ENCODE assay signal across 1 cellular context in the genomic region with DNA sequence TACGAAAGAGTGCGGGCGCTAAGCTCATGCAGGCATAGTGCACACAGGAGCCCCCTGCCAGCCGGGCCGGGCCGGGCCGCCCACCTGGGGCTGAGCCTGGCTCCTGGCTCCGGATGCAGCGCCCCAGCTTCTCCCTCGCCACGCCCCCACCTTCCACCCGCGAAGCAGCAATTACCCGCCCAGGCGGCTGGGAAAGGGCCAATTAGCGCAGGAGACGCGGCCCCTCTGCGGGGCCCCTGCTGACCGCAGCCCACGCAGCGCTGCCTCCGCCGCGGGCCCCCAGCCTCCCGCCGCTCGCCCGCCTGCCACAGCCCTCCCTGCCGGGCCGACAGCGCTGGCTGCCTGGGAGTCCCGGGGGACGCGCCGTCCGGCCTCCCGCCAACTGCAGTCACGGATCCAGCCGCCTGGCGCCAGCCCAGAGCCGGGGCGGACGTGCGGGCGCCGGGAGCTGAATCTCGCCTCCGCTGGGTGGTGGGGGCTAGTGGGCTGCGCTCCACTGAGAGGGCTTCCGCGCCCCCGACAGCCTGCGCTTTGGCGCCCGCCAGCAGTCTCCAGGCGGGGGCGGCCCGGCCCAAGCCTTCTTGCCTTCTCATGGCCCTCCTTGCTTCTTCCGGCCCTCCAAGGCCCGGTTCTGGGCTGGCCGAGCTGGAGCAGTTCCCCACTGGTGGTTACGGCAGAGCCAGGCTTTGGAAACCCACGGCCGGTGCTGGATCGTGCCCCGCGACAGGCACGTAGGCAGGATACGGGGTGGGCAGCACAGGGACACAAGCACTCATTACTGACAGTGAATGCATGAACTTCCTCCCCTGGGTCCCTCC.
TF ChIP-seq lines count a peak whose summit lies in the region.

No MANE protein-coding gene starts in this region.

TF ChIP-seq in HepG2, 621 proteins besides CTCF, POLR2A, EP300 and RAD21 (continued from another document and continues in another):
- TF ChIP-seq, protein P1, sequence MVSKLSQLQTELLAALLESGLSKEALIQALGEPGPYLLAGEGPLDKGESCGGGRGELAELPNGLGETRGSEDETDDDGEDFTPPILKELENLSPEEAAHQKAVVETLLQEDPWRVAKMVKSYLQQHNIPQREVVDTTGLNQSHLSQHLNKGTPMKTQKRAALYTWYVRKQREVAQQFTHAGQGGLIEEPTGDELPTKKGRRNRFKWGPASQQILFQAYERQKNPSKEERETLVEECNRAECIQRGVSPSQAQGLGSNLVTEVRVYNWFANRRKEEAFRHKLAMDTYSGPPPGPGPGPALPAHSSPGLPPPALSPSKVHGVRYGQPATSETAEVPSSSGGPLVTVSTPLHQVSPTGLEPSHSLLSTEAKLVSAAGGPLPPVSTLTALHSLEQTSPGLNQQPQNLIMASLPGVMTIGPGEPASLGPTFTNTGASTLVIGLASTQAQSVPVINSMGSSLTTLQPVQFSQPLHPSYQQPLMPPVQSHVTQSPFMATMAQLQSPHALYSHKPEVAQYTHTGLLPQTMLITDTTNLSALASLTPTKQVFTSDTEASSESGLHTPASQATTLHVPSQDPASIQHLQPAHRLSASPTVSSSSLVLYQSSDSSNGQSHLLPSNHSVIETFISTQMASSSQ (IDR thresholded peaks at IDR 0.05; ENCODE audit: low read depth): no peak
- TF ChIP-seq, protein P1 (CRISPR knock-in tag; IDR thresholded peaks at IDR 0.05; ENCODE audit: borderline replicate concordance): 0 out of 2 replicates have a peak, but pooled peaks have one; percentile 34
- TF ChIP-seq ZNF414 (CRISPR knock-in tag; IDR thresholded peaks at IDR 0.05) (0 out of 2 replicates have a peak, but pooled peaks have one; percentile 36), ZNF770 (CRISPR knock-in tag; IDR thresholded peaks at IDR 0.05) (peak; percentile 35; the same call in 1 of the 2 replicates), ZNF556 (CRISPR knock-in tag; IDR thresholded peaks at IDR 0.05; ENCODE audit: borderline replicate concordance) (peak; percentile 94), KDM2A (CRISPR knock-in tag; IDR thresholded peaks at IDR 0.05; ENCODE audit: borderline replicate concordance, low read depth) (peak; percentile 32; the same call in 1 of the 2 replicates), NONO (IDR thresholded peaks at IDR 0.05) (no peak), NONO (CRISPR knock-in tag; conservative IDR thresholded peaks at IDR 0.05) (peak; percentile 65; the same call in 1 of the 2 replicates), ZNF484 (CRISPR knock-in tag; IDR thresholded peaks at IDR 0.05; ENCODE audit: borderline replicate concordance, low read depth) (no peak), HDAC1 (CRISPR knock-in tag; IDR thresholded peaks at IDR 0.05) (peak; percentile 20; the same call in 1 of the 2 replicates), NR2F2 (IDR thresholded peaks at IDR 0.05; ENCODE audit: borderline replicate concordance, low read depth) (no peak), MTF2 (CRISPR knock-in tag; IDR thresholded peaks at IDR 0.05; ENCODE audit: borderline replicate concordance) (no peak; the same call in none of the 2 replicates), GFI1 (CRISPR knock-in tag; IDR thresholded peaks at IDR 0.05; ENCODE audit: borderline replicate concordance) (peak; percentile 15; the same call in 1 of the 2 replicates), HNRNPLL (IDR thresholded peaks at IDR 0.05; ENCODE audit: low read depth, low read length, poor library complexity, severe bottlenecking) (peak; percentile 64), ZNF672 (CRISPR knock-in tag; IDR thresholded peaks at IDR 0.05) (peak; percentile 47; the same call in 1 of the 2 replicates), BATF2 (CRISPR knock-in tag; IDR thresholded peaks at IDR 0.05) (peak; percentile 74; the same call in 1 of the 2 replicates), ZNF800 (CRISPR knock-in tag; IDR thresholded peaks at IDR 0.05) (peak; percentile 77), TFDP1 (CRISPR knock-in tag; IDR thresholded peaks at IDR 0.05; ENCODE audit: borderline replicate concordance) (peak; percentile 54; the same call in 1 of the 2 replicates), HOXA5 (CRISPR knock-in tag; IDR thresholded peaks at IDR 0.05) (0 out of 2 replicates have a peak, but pooled peaks have one; percentile 35), JARID2 (CRISPR knock-in tag; IDR thresholded peaks at IDR 0.05; ENCODE audit: insufficient replicate concordance) (no peak), ZNF674 (CRISPR knock-in tag; IDR thresholded peaks at IDR 0.05; ENCODE audit: low read depth) (no peak), RBFOX2 (IDR thresholded peaks at IDR 0.05; ENCODE audit: low read depth, low read length) (0 out of 2 replicates have a peak, but pooled peaks have one; percentile 30), SKI (IDR thresholded peaks at IDR 0.05; ENCODE audit: partially characterized antibody) (peak; percentile 79), KDM6A (CRISPR knock-in tag; IDR thresholded peaks at IDR 0.05; ENCODE audit: low read depth) (no peak), MED1 (CRISPR knock-in tag; IDR thresholded peaks at IDR 0.05) (no peak; the same call in 1 of the 2 replicates), BORCS8-MEF2B (CRISPR knock-in tag; IDR thresholded peaks at IDR 0.05) (peak; percentile 50; the same call in 1 of the 2 replicates), HOXA9 (CRISPR knock-in tag; IDR thresholded peaks at IDR 0.05; ENCODE audit: borderline replicate concordance) (peak; percentile 45; the same call in 1 of the 2 replicates), SMYD3 (CRISPR knock-in tag; IDR thresholded peaks at IDR 0.05) (no peak), ZNF446 (CRISPR knock-in tag; IDR thresholded peaks at IDR 0.05) (peak; percentile 76; the same call in 1 of the 2 replicates), NRL (CRISPR knock-in tag; IDR thresholded peaks at IDR 0.05; ENCODE audit: borderline replicate concordance) (peak; percentile 36), ZNF501 (CRISPR knock-in tag; IDR thresholded peaks at IDR 0.05) (0 out of 2 replicates have a peak, but pooled peaks have one; percentile 2)
- TF ChIP-seq, protein P2, sequence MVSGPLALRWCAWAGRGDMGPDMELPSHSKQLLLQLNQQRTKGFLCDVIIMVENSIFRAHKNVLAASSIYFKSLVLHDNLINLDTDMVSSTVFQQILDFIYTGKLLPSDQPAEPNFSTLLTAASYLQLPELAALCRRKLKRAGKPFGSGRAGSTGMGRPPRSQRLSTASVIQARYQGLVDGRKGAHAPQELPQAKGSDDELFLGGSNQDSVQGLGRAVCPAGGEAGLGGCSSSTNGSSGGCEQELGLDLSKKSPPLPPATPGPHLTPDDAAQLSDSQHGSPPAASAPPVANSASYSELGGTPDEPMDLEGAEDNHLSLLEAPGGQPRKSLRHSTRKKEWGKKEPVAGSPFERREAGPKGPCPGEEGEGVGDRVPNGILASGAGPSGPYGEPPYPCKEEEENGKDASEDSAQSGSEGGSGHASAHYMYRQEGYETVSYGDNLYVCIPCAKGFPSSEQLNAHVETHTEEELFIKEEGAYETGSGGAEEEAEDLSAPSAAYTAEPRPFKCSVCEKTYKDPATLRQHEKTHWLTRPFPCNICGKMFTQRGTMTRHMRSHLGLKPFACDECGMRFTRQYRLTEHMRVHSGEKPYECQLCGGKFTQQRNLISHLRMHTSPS (CRISPR knock-in tag; IDR thresholded peaks at IDR 0.05; ENCODE audit: low read depth): no peak
- TF ChIP-seq, protein P3, sequence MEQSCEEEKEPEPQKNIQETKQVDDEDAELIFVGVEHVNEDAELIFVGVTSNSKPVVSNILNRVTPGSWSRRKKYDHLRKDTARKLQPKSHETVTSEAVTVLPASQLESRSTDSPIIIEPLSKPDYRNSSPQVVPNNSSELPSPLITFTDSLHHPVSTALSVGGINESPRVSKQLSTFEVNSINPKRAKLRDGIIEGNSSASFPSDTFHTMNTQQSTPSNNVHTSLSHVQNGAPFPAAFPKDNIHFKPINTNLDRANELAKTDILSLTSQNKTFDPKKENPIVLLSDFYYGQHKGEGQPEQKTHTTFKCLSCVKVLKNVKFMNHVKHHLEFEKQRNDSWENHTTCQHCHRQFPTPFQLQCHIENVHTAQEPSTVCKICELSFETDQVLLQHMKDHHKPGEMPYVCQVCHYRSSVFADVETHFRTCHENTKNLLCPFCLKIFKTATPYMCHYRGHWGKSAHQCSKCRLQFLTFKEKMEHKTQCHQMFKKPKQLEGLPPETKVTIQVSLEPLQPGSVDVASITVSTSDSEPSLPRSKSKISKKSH (CRISPR knock-in tag; IDR thresholded peaks at IDR 0.05; ENCODE audit: borderline replicate concordance): peak; percentile 76; the same call in 1 of the 2 replicates
